ENCODE assay signal across 4 cellular contexts in the genomic region with DNA sequence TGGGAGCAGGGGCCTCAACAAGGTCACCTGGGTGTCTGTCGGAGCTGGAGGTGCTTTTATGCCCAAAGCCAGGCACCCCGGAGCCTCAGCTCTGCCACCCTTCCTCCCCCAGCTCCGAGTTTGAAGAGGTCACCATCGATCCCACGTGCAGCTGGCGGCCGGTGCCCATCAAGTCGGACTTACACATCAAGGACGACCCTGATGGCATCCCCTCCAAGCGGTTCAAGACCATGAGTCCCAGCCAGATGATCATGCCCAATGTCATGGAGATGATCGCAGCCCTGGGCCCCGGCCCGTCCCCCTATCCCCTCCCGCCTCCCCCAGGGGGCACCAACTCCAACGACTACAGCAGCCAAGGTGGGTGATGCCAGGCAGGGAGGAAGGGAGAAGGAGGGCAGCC.
TF ChIP-seq lines count a peak whose summit lies in the region.

No MANE protein-coding gene starts in this region.

TF ChIP-seq in SK-N-SH, 30 proteins besides CTCF, POLR2A, EP300 and RAD21 (continues in another document):
- TF ChIP-seq MXI1 (IDR thresholded peaks at IDR 0.05; ENCODE audit: low read depth, low read length) (no peak), FOSL2 (IDR thresholded peaks at IDR 0.05; ENCODE audit: borderline replicate concordance, low read depth) (no peak), TAF1 (IDR thresholded peaks at IDR 0.05; ENCODE audit: borderline replicate concordance, low read depth, low read length) (no peak), GATA2 (CRISPR knock-in tag; IDR thresholded peaks at IDR 0.05) (no peak), FOXJ3 (CRISPR knock-in tag; IDR thresholded peaks at IDR 0.05) (no peak), RCOR1 (IDR thresholded peaks at IDR 0.05; ENCODE audit: low read length) (no peak), GABPA (IDR thresholded peaks at IDR 0.05; ENCODE audit: low read depth) (no peak), NRF1 (IDR thresholded peaks at IDR 0.05; ENCODE audit: low read depth, low read length) (no peak), RFX5 (IDR thresholded peaks at IDR 0.05; ENCODE audit: low read length) (no peak), EZH2phosphoT487 (IDR thresholded peaks at IDR 0.05; ENCODE audit: borderline replicate concordance, low read depth) (no peak), RXRA (IDR thresholded peaks at IDR 0.05; ENCODE audit: borderline replicate concordance, low read depth) (no peak), TCF12 (IDR thresholded peaks at IDR 0.05) (no peak), FOXM1 (IDR thresholded peaks at IDR 0.05; ENCODE audit: low read depth) (no peak), MEF2A (IDR thresholded peaks at IDR 0.05; ENCODE audit: borderline replicate concordance, low read depth) (no peak)
- TF ChIP-seq, protein P1, sequence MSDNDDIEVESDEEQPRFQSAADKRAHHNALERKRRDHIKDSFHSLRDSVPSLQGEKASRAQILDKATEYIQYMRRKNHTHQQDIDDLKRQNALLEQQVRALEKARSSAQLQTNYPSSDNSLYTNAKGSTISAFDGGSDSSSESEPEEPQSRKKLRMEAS (IDR thresholded peaks at IDR 0.05; ENCODE audit: low read depth), result no peak
- TF ChIP-seq, protein P2, sequence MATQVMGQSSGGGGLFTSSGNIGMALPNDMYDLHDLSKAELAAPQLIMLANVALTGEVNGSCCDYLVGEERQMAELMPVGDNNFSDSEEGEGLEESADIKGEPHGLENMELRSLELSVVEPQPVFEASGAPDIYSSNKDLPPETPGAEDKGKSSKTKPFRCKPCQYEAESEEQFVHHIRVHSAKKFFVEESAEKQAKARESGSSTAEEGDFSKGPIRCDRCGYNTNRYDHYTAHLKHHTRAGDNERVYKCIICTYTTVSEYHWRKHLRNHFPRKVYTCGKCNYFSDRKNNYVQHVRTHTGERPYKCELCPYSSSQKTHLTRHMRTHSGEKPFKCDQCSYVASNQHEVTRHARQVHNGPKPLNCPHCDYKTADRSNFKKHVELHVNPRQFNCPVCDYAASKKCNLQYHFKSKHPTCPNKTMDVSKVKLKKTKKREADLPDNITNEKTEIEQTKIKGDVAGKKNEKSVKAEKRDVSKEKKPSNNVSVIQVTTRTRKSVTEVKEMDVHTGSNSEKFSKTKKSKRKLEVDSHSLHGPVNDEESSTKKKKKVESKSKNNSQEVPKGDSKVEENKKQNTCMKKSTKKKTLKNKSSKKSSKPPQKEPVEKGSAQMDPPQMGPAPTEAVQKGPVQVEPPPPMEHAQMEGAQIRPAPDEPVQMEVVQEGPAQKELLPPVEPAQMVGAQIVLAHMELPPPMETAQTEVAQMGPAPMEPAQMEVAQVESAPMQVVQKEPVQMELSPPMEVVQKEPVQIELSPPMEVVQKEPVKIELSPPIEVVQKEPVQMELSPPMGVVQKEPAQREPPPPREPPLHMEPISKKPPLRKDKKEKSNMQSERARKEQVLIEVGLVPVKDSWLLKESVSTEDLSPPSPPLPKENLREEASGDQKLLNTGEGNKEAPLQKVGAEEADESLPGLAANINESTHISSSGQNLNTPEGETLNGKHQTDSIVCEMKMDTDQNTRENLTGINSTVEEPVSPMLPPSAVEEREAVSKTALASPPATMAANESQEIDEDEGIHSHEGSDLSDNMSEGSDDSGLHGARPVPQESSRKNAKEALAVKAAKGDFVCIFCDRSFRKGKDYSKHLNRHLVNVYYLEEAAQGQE (IDR thresholded peaks at IDR 0.05; ENCODE audit: low read depth, low read length), result no peak

TF ChIP-seq in SK-N-SH treated with all-trans-retinoic acid at 6 μM for 48 hours, 23 proteins besides CTCF, POLR2A, EP300 and RAD21:
- TF ChIP-seq ZNF8 (CRISPR knock-in tag; IDR thresholded peaks at IDR 0.05) (no peak), ISL1 (CRISPR knock-in tag; IDR thresholded peaks at IDR 0.05) (no peak), POU6F1 (CRISPR knock-in tag; IDR thresholded peaks at IDR 0.05; ENCODE audit: borderline replicate concordance, low read depth) (no peak), PPARA (CRISPR knock-in tag; IDR thresholded peaks at IDR 0.05; ENCODE audit: borderline replicate concordance) (no peak), TOX (CRISPR knock-in tag; IDR thresholded peaks at IDR 0.05; ENCODE audit: borderline replicate concordance) (no peak), RARB (CRISPR knock-in tag; IDR thresholded peaks at IDR 0.05) (no peak), ZNF70 (CRISPR knock-in tag; IDR thresholded peaks at IDR 0.05) (no peak), ZNF565 (CRISPR knock-in tag; conservative IDR thresholded peaks at IDR 0.05; ENCODE audit: low read depth) (no peak), ZFP3 (CRISPR knock-in tag; IDR thresholded peaks at IDR 0.05) (no peak), ZC3H10 (CRISPR knock-in tag; IDR thresholded peaks at IDR 0.05) (no peak), GLIS3 (CRISPR knock-in tag; IDR thresholded peaks at IDR 0.05) (no peak)
- TF ChIP-seq, protein P3, sequence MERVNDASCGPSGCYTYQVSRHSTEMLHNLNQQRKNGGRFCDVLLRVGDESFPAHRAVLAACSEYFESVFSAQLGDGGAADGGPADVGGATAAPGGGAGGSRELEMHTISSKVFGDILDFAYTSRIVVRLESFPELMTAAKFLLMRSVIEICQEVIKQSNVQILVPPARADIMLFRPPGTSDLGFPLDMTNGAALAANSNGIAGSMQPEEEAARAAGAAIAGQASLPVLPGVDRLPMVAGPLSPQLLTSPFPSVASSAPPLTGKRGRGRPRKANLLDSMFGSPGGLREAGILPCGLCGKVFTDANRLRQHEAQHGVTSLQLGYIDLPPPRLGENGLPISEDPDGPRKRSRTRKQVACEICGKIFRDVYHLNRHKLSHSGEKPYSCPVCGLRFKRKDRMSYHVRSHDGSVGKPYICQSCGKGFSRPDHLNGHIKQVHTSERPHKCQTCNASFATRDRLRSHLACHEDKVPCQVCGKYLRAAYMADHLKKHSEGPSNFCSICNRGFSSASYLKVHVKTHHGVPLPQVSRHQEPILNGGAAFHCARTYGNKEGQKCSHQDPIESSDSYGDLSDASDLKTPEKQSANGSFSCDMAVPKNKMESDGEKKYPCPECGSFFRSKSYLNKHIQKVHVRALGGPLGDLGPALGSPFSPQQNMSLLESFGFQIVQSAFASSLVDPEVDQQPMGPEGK (CRISPR knock-in tag; IDR thresholded peaks at IDR 0.05; ENCODE audit: borderline replicate concordance), result no peak

TF ChIP-seq in GM12878, 131 proteins besides CTCF, POLR2A, EP300 and RAD21:
- TF ChIP-seq ATF7 (IDR thresholded peaks at IDR 0.05; ENCODE audit: low read depth), result no peak
- TF ChIP-seq, protein P4, sequence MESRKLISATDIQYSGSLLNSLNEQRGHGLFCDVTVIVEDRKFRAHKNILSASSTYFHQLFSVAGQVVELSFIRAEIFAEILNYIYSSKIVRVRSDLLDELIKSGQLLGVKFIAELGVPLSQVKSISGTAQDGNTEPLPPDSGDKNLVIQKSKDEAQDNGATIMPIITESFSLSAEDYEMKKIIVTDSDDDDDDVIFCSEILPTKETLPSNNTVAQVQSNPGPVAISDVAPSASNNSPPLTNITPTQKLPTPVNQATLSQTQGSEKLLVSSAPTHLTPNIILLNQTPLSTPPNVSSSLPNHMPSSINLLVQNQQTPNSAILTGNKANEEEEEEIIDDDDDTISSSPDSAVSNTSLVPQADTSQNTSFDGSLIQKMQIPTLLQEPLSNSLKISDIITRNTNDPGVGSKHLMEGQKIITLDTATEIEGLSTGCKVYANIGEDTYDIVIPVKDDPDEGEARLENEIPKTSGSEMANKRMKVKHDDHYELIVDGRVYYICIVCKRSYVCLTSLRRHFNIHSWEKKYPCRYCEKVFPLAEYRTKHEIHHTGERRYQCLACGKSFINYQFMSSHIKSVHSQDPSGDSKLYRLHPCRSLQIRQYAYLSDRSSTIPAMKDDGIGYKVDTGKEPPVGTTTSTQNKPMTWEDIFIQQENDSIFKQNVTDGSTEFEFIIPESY (IDR thresholded peaks at IDR 0.05), result 0 out of 2 replicates have a peak, but pooled peaks have one; percentile 27

TF ChIP-seq in HepG2, 621 proteins besides CTCF, POLR2A, EP300 and RAD21:
- no peak for TF ChIP-seq ZNF337 (CRISPR knock-in tag; IDR thresholded peaks at IDR 0.05; ENCODE audit: borderline replicate concordance, low read depth)
- TF ChIP-seq, protein P4 (CRISPR knock-in tag; IDR thresholded peaks at IDR 0.05), result peak; percentile 97
- TF ChIP-seq AGO2 (optimal IDR thresholded peaks at IDR 0.05; ENCODE audit: low read depth, low read length), result peak; percentile 13
- no peak for TF ChIP-seq KLF12 (CRISPR knock-in tag; IDR thresholded peaks at IDR 0.05; ENCODE audit: borderline replicate concordance)
- peak; percentile 60 for TF ChIP-seq RBM22 (optimal IDR thresholded peaks at IDR 0.05; ENCODE audit: low read length)
- TF ChIP-seq NFYC (CRISPR knock-in tag; IDR thresholded peaks at IDR 0.05), result no peak
